25 cellular contexts compared by ENCODE assay signal in genomic region chr12:49976547-49976946, GRCh38. TPM values are rescaled to one million over a fixed set of nuclear protein-coding genes. Genes with fewer than 3 reads are reported as not detected.
A peak's percentile ranks its signal among the peaks of the same experiment; 100 is the strongest.
DNase-seq lines count a peak whose midpoint lies in the region; TF ChIP-seq lines count a peak whose summit lies in the region.
"Had no signal": no experiment of that assay in that cellular context is flagged by ENCODE, and none has a peak within 500 bp of the region (broad histone marks: within the 10 kb centered on the region; RNA-seq: fewer than 3 reads in every experiment).

No MANE protein-coding gene starts in this region.

- H3K4me1 ChIP-seq in osteoblast (ENCODE audit: insufficient read depth, low read length): no peaks in the 10 kb centered on the region
- H3K4me1 ChIP-seq: A549 had no signal

- intact Hi-C loops in cardiac septum (cut with DNase I) (no loop called here), lower leg skin (cut with DNase I; ENCODE audit: low total_unique reads) (no loop called here)

- H3K79me2 ChIP-seq in osteoblast (ENCODE audit: insufficient read depth, low read length): no peaks in the 10 kb centered on the region

- no peak overlapping the region for H3K27ac Mint-ChIP-seq in chondrocyte (ENCODE audit: unreplicated experiment)
- no peak overlapping the region for H3K27ac Mint-ChIP-seq in activated naive CD8-positive, alpha-beta T cell treated with anti-CD3 and anti-CD28 coated beads for 36 hours
- H3K27ac Mint-ChIP-seq: CD4-positive, alpha-beta memory T cell had no signal

- WGBS in lower leg skin, 2 donors: 95 to 100% methylated on average over 2 of the region's 2 CpGs

- no peaks in the 10 kb centered on the region for H3K9me3 ChIP-seq in osteoblast (ENCODE audit: low read depth, low read length)
- H3K9me3 ChIP-seq: A549; BE2C; BLaER1 treated with 17β-estradiol and CSF1 and Interleukin-3, amounts not matched to agents 10 nM and 100 nM had no signal

- no peak overlapping the region for H3K4me2 ChIP-seq in osteoblast (ENCODE audit: insufficient read depth, low read length)
- H3K4me2 ChIP-seq: A549 had no signal

- H3K27me3 ChIP-seq in H7 (ENCODE audit: control insufficient read depth, insufficient read depth, low read length) (no peaks in the 10 kb centered on the region), osteoblast (ENCODE audit: insufficient read depth, low read length) (peaks cover 11% of the 10 kb centered on the region)
- H3K27me3 ChIP-seq: BE2C; BLaER1 treated with 17β-estradiol and CSF1 and Interleukin-3, amounts not matched to agents 10 nM and 100 nM had no signal

- H3K9me3 Mint-ChIP-seq in chondrocyte (ENCODE audit: low read depth): no peaks in the 10 kb centered on the region
- H3K9me3 Mint-ChIP-seq in activated naive CD8-positive, alpha-beta T cell treated with anti-CD3 and anti-CD28 coated beads for 36 hours: no peaks in the 10 kb centered on the region
- H3K9me3 Mint-ChIP-seq: CD4-positive, alpha-beta memory T cell had no signal

- H3K36me3 ChIP-seq in H7 (replicated peaks; ENCODE audit: control insufficient read depth, insufficient read depth, low read length): no peaks in the 10 kb centered on the region
- no peaks in the 10 kb centered on the region for H3K36me3 ChIP-seq in osteoblast (ENCODE audit: insufficient read depth, low read length)
- H3K36me3 ChIP-seq: BE2C; BLaER1 treated with 17β-estradiol and CSF1 and Interleukin-3, amounts not matched to agents 10 nM and 100 nM had no signal

- no peaks in the 10 kb centered on the region for H3K4me1 Mint-ChIP-seq in chondrocyte (ENCODE audit: low read depth)
- H3K4me1 Mint-ChIP-seq in activated naive CD8-positive, alpha-beta T cell treated with anti-CD3 and anti-CD28 coated beads for 36 hours: no peaks in the 10 kb centered on the region
- H3K4me1 Mint-ChIP-seq: CD4-positive, alpha-beta memory T cell had no signal

- H2AFZ ChIP-seq in osteoblast (ENCODE audit: low read length): no peak overlapping the region

- TF ChIP-seq CTCF in chondrocyte (IDR thresholded peaks at IDR 0.05) (no peak), osteoblast (IDR thresholded peaks at IDR 0.05; ENCODE audit: extremely low read depth, low read depth, low read length) (no peak), lower leg skin (IDR thresholded peaks at IDR 0.05) (no peak)

- no peak overlapping the region for H3K4me3 ChIP-seq in H7 (ENCODE audit: insufficient read depth, low read depth, low read length)
- H3K4me3 ChIP-seq in osteoblast (ENCODE audit: insufficient read depth, low read length): no peak overlapping the region
- H3K4me3 ChIP-seq in lower leg skin (ENCODE audit: low read depth, poor library complexity, severe bottlenecking): no peak overlapping the region
- H3K4me3 ChIP-seq: A549; BLaER1 treated with 17β-estradiol and CSF1 and Interleukin-3, amounts not matched to agents 10 nM and 100 nM had no signal

- no peaks in the 10 kb centered on the region for H3K36me3 Mint-ChIP-seq in chondrocyte (ENCODE audit: low read depth)
- H3K36me3 Mint-ChIP-seq in activated naive CD8-positive, alpha-beta T cell treated with anti-CD3 and anti-CD28 coated beads for 36 hours: peaks cover 1% of the 10 kb centered on the region
- H3K36me3 Mint-ChIP-seq: CD4-positive, alpha-beta memory T cell had no signal

- H4K20me1 ChIP-seq in osteoblast (ENCODE audit: insufficient read depth, low read length): no peaks in the 10 kb centered on the region
- H4K20me1 ChIP-seq: BLaER1 treated with 17β-estradiol and CSF1 and Interleukin-3, amounts not matched to agents 10 nM and 100 nM had no signal

- H3K27ac ChIP-seq in osteoblast (ENCODE audit: low read depth, low read length): no peak overlapping the region
- H3K27ac ChIP-seq: A549 had no signal

- no peak overlapping the region for H3K4me3 Mint-ChIP-seq in chondrocyte (ENCODE audit: unreplicated experiment)
- H3K4me3 Mint-ChIP-seq in activated naive CD8-positive, alpha-beta T cell treated with anti-CD3 and anti-CD28 coated beads for 36 hours: no peak overlapping the region
- H3K4me3 Mint-ChIP-seq: CD14-positive monocyte; CD4-positive, alpha-beta memory T cell had no signal

- H3K27me3 Mint-ChIP-seq in chondrocyte (ENCODE audit: low read depth): no peaks in the 10 kb centered on the region
- H3K27me3 Mint-ChIP-seq in activated naive CD8-positive, alpha-beta T cell treated with anti-CD3 and anti-CD28 coated beads for 36 hours: no peaks in the 10 kb centered on the region

- DNase-seq in CD1c-positive myeloid dendritic cell (ENCODE audit: extremely low spot score) (peak; percentile 55), H7 (peak; percentile 8), chondrocyte (ENCODE audit: low spot score) (peak; percentile 28), osteoblast (ENCODE audit: insufficient read length, low spot score, missing footprints) (peak; percentile 53), cardiac septum (ENCODE audit: low spot score) (no peak), lower leg skin (ENCODE audit: low spot score in 2 of 2) (no peak), mesenteric fat pad (ENCODE audit: low spot score) (no peak)
- DNase-seq in activated naive CD8-positive, alpha-beta T cell treated with anti-CD3 and anti-CD28 coated beads for 36 hours: no peak
- DNase-seq: 8988T; ACHN; AML-193; BE2C; Calu3; CD4-positive, alpha-beta memory T cell; COR-L47; DMS53; DMS79 treated with DMSO at 0.1 percent for 48 hours; GF-D8; GOT3; HCEC 1CT had no signal

- no peak for TF ChIP-seq POLR2A in lower leg skin (IDR thresholded peaks at IDR 0.05)

RNA-seq across cellular contexts. Expression of gene AQP6, which starts 3.8 kb away (rescaled TPM):
- total RNA-seq in H7 (2014; rRNA removed; shearing (Covaris generic)): not detected in 2 replicates
- total RNA-seq in chondrocyte (not detected in 3 replicates), osteoblast (not detected in 2 replicates), cardiac septum (not detected), lower leg skin (under 1 TPM in 2 of 4 donors, not detected in 2; 0.10 to 0.20 TPM), mesenteric fat pad (not detected)
- total RNA-seq in activated naive CD8-positive, alpha-beta T cell treated with anti-CD3 and anti-CD28 coated beads for 36 hours: not detected
- total RNA-seq: CD4-positive, alpha-beta memory T cell had no signal

RNA-seq across cellular contexts. Expression of gene AQP5, which starts 14.9 kb away (rescaled TPM):
- total RNA-seq in H7 (2014; rRNA removed; shearing (Covaris generic)): 1.7 and 2.9 TPM in 2 replicates
- total RNA-seq in chondrocyte: 0.20 TPM in 1 of 3 replicates, not detected in the others
- total RNA-seq in osteoblast: not detected in 2 replicates
- not detected for total RNA-seq in cardiac septum
- 100 to 1,000 TPM in 3 of 4 donors, 10 to 100 TPM in 1; 48.4 to 332 (median 203) TPM for total RNA-seq in lower leg skin
- total RNA-seq in activated naive CD8-positive, alpha-beta T cell treated with anti-CD3 and anti-CD28 coated beads for 36 hours: not detected
- total RNA-seq in mesenteric fat pad: not detected
- total RNA-seq: CD4-positive, alpha-beta memory T cell; Daoy; G401 had no signal

RNA-seq across cellular contexts. Expression of gene AQP2, which starts 26.0 kb away (rescaled TPM):
- total RNA-seq in H7 (2014; rRNA removed; shearing (Covaris generic)): not detected in 2 replicates
- total RNA-seq in chondrocyte (not detected in 3 replicates), osteoblast (not detected in 2 replicates), cardiac septum (not detected), lower leg skin (under 1 TPM in 1 of 4 donors, not detected in 3; 0.36 TPM), mesenteric fat pad (not detected)
- not detected for total RNA-seq in activated naive CD8-positive, alpha-beta T cell treated with anti-CD3 and anti-CD28 coated beads for 36 hours
- total RNA-seq: Calu3; CD4-positive, alpha-beta memory T cell; Daoy; G401 had no signal

RNA-seq across cellular contexts. Expression of gene RACGAP1, which starts 48.7 kb away (rescaled TPM):
- 80.6 and 85.1 TPM in 2 replicates for total RNA-seq in H7 (2014; rRNA removed; shearing (Covaris generic))
- total RNA-seq in chondrocyte (25.7 to 31.0 TPM (median 28.4 TPM) in 3 replicates), osteoblast (12.7 and 16.5 TPM in 2 replicates), cardiac septum (2.6 TPM), lower leg skin (10 to 100 TPM; 11.6 to 16.8 (median 15.9) TPM), mesenteric fat pad (9.4 TPM)
- 100 to 1,000 TPM; 111 to 119 TPM for total RNA-seq in activated naive CD8-positive, alpha-beta T cell treated with anti-CD3 and anti-CD28 coated beads for 36 hours

Comparison
In these comparisons a context has a peak if more than half of its experiments do, and no peak if none do; other contexts are left out.
1. DNase-seq: peak in CD1c-positive myeloid dendritic cell (single experiment), H7 (single experiment), chondrocyte (single experiment) and osteoblast (single experiment); none in cardiac septum (single experiment), lower leg skin (0 of 2), activated naive CD8-positive, alpha-beta T cell treated with anti-CD3 and anti-CD28 coated beads for 36 hours (single experiment) and mesenteric fat pad (single experiment).
2. RNA of gene AQP5, which starts 14.9 kb away (total RNA-seq): 48.4 to 332 TPM in lower leg skin; 1.7 to 2.9 TPM in H7, 0.20 TPM in chondrocyte, not detected in cardiac septum (single experiment), not detected in mesenteric fat pad (single experiment), not detected in osteoblast and not detected in activated naive CD8-positive, alpha-beta T cell treated with anti-CD3 and anti-CD28 coated beads for 36 hours; every median in the first group is over 10 times any median in the second.